ENCODE assay signal across 8 cellular contexts in the genomic region with DNA sequence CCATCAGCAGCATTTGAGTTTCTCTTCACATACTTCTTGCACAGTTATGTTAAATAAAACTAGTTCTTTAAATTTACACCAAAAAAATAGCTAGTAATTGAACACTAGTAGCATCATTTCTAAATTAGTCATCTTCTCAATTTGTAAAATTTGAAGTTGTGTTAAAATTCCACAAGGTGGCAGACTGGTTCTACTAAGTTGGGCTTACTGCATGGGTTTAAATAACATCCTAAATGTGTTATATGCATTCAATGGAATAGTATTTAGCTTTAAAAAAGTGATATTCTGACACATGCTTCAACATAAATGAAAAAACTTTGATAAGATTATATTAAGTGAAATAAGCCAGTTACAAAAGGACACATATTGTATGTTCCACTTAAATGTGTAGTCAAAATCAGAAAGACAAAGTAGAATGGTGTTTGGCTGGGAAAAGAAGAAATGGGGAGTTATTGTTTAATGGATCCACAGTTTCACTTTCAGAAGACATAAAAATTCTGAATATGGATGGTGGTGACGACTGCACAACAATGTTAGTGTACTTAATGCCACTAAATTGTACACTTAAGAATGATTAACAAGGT. TPM values are rescaled to one million over a fixed set of nuclear protein-coding genes. Genes with fewer than 3 reads are reported as not detected.
DNase-seq lines count a peak whose midpoint lies in the region; ATAC-seq and TF ChIP-seq lines count a peak whose summit lies in the region.

No MANE protein-coding gene starts in this region.

- H3K4me3 ChIP-seq in CD8-positive, alpha-beta T cell (ENCODE audit: low read depth, low read length): no peak overlapping the region
- H3K4me3 ChIP-seq in mammary epithelial cell (replicated peaks in 1 of 3; ENCODE audit: insufficient read depth in 1 of 3, low read depth in 2 of 3, low read length in 3 of 3) (no peak overlapping the region), left lung (no peak overlapping the region)

- peaks cover 10% of the 10 kb centered on the region for H3K4me1 Mint-ChIP-seq in CD8-positive, alpha-beta T cell (ENCODE audit: low read depth)
- H3K4me1 Mint-ChIP-seq in activated T-cell treated with anti-CD3 and anti-CD28 coated beads, Interleukin-2, amount 50 U/mL, for 24 hours (ENCODE audit: low read depth): peaks cover 5% of the 10 kb centered on the region

- dilution Hi-C loops in mammary epithelial cell (cut with HindIII; ENCODE audit: low sequenced_read_pairs): no loop called here

- H3K27me3 ChIP-seq in CD8-positive, alpha-beta T cell (ENCODE audit: insufficient read depth, low read length): no peaks in the 10 kb centered on the region
- H3K27me3 ChIP-seq in mammary epithelial cell (ENCODE audit: insufficient read depth, low read length) (no peaks in the 10 kb centered on the region), left lung (no peaks in the 10 kb centered on the region)

- WGBS in mammary epithelial cell (ENCODE audit: low coverage, missing lambda C conversion rate): 7% methylated on average over 1 of the region's 1 CpG

- peak; percentile 72 for TF ChIP-seq CTCF in CD8-positive, alpha-beta T cell (IDR thresholded peaks at IDR 0.05)
- TF ChIP-seq CTCF in mammary epithelial cell (conservative IDR thresholded peaks at IDR 0.05 in 1 of 2, IDR thresholded peaks at IDR 0.05 in 1 of 2; ENCODE audit: extremely low read depth in 1 of 2, insufficient read depth in 1 of 2, low read depth in 1 of 2, low read length in 2 of 2): peak; percentile 47 to 58
- TF ChIP-seq CTCF in left lung (IDR thresholded peaks at IDR 0.05): peak in 1 of 2 donors; percentile 41

- H3K9me3 Mint-ChIP-seq in CD8-positive, alpha-beta T cell: no peaks in the 10 kb centered on the region
- H3K9me3 Mint-ChIP-seq in activated T-cell treated with anti-CD3 and anti-CD28 coated beads, Interleukin-2, amount 50 U/mL, for 24 hours: no peaks in the 10 kb centered on the region

- no peaks in the 10 kb centered on the region for H3K9me3 ChIP-seq in CD8-positive, alpha-beta T cell (ENCODE audit: low read length)
- H3K9me3 ChIP-seq in mammary epithelial cell (replicated peaks; ENCODE audit: insufficient read depth, low read length): no peaks in the 10 kb centered on the region
- no peaks in the 10 kb centered on the region for H3K9me3 ChIP-seq in left lung

- H3K36me3 Mint-ChIP-seq in CD8-positive, alpha-beta T cell: no peaks in the 10 kb centered on the region
- no peaks in the 10 kb centered on the region for H3K36me3 Mint-ChIP-seq in activated T-cell treated with anti-CD3 and anti-CD28 coated beads, Interleukin-2, amount 50 U/mL, for 24 hours (ENCODE audit: low read depth)

- no peak overlapping the region for H3K4me2 ChIP-seq in mammary epithelial cell (ENCODE audit: insufficient read depth, low read depth, low read length)

- CTCF ChIA-PET in CD8-positive, alpha-beta T cell (lab: Charles Lee): interaction anchor here (0.7 to 9.1 kb wide), 12 partner anchors 11 to 340 kb away, joined by 3 to 113 read pairs (median 4); no protein-coding TSS in a partner anchor
- CTCF ChIA-PET in mammary epithelial cell (lab: Charles Lee; ENCODE audit: low non-redundant PET): interaction anchor here (0.6 to 0.7 kb wide), 2 partner anchors 187 to 189 kb away, joined by 4 read pairs; no protein-coding TSS in a partner anchor

- H3K27ac ChIP-seq in CD8-positive, alpha-beta T cell (ENCODE audit: low read depth, low read length): no peak overlapping the region
- H3K27ac ChIP-seq in mammary epithelial cell (ENCODE audit: insufficient read depth, low read depth, low read length): no peak overlapping the region
- H3K27ac ChIP-seq in left lung: no peak overlapping the region

- no peaks in the 10 kb centered on the region for H3K27me3 Mint-ChIP-seq in CD8-positive, alpha-beta T cell (ENCODE audit: low read depth)
- H3K27me3 Mint-ChIP-seq in activated T-cell treated with anti-CD3 and anti-CD28 coated beads, Interleukin-2, amount 50 U/mL, for 24 hours: no peaks in the 10 kb centered on the region

- ATAC-seq in CD8-positive, alpha-beta T cell: peak; percentile 46
- peak; percentile 72 for ATAC-seq in left lung
- no peak for ATAC-seq in HG03196 (IDR thresholded peaks at IDR 0.05; ENCODE audit: unreplicated experiment)

- H3K27ac Mint-ChIP-seq in CD8-positive, alpha-beta T cell: no peak overlapping the region
- H3K27ac Mint-ChIP-seq in activated T-cell treated with anti-CD3 and anti-CD28 coated beads, Interleukin-2, amount 50 U/mL, for 24 hours: no peak overlapping the region

- no peak for DNase-seq in CD8-positive, alpha-beta T cell
- DNase-seq in HCEC 1CT (peak; percentile 69), NCI-H69 (lab: John Stamatoyannopoulos, UW) (peak; percentile 83), mammary epithelial cell (peak; percentile 56), left lung (no peak)
- DNase-seq in activated T-cell treated with anti-CD3 and anti-CD28 coated beads, Interleukin-2, amount 50 U/mL, for 24 hours: no peak
- no peak for DNase-seq in activated T-cell treated with anti-CD3 and anti-CD28 coated beads, Interleukin-2, amount 50 U/mL, for 48 hours

- H3K36me3 ChIP-seq in CD8-positive, alpha-beta T cell (ENCODE audit: insufficient read depth, low read length): no peaks in the 10 kb centered on the region
- H3K36me3 ChIP-seq in mammary epithelial cell (ENCODE audit: insufficient read depth, low read length) (no peaks in the 10 kb centered on the region), left lung (no peaks in the 10 kb centered on the region)

- no peaks in the 10 kb centered on the region for H3K79me2 ChIP-seq in mammary epithelial cell (ENCODE audit: insufficient read depth, low read length)

- no peaks in the 10 kb centered on the region for H3K4me1 ChIP-seq in CD8-positive, alpha-beta T cell (ENCODE audit: insufficient read depth, low read length)
- H3K4me1 ChIP-seq in mammary epithelial cell (ENCODE audit: insufficient read depth, low read length): no peaks in the 10 kb centered on the region
- H3K4me1 ChIP-seq in left lung: no peaks in the 10 kb centered on the region

- no peak overlapping the region for H3K9ac ChIP-seq in mammary epithelial cell (ENCODE audit: insufficient read depth, low read length)

- BruUV-seq in mammary epithelial cell (replicated peaks; lab: Mats Ljungman, UMichigan): no TSS peak

- POLR2A ChIA-PET in CD8-positive, alpha-beta T cell (lab: Charles Lee): no interaction called here

- H2AFZ ChIP-seq in mammary epithelial cell (ENCODE audit: low read depth, low read length): no peak overlapping the region

- H3K4me3 Mint-ChIP-seq in CD8-positive, alpha-beta T cell: no peak overlapping the region
- H3K4me3 Mint-ChIP-seq in activated T-cell treated with anti-CD3 and anti-CD28 coated beads, Interleukin-2, amount 50 U/mL, for 24 hours: no peak overlapping the region

- no peaks in the 10 kb centered on the region for H4K20me1 ChIP-seq in mammary epithelial cell (ENCODE audit: insufficient read depth, low read length)

- in situ Hi-C loops in mammary epithelial cell (cut with MboI; ENCODE audit: low sequenced_read_pairs in 2 of 2): loop anchor here (10.0 to 25.0 kb wide), 2 partner anchors 189 to 316 kb away; no protein-coding TSS in a partner anchor

- intact Hi-C loops in CD8-positive, alpha-beta T cell (cut with DNase I, micrococcal nuclease): loop anchor here (1.0 to 10.0 kb wide), 8 partner anchors 77 to 716 kb away; no protein-coding TSS in a partner anchor
- intact Hi-C loops in mammary epithelial cell (cut with micrococcal nuclease) (loop anchor here (1.0 to 10.0 kb wide), 6 partner anchors 79 to 659 kb away; no protein-coding TSS in a partner anchor), left lung (cut with DNase I) (no loop called here)

RNA-seq across cellular contexts. Expression of gene RPRD1A, which starts 28.7 kb away (rescaled TPM):
- total RNA-seq in CD8-positive, alpha-beta T cell: 10 to 100 TPM; 13.8 to 15.8 TPM
- total RNA-seq in mammary epithelial cell (10 to 100 TPM; 66.5 to 74.0 TPM), left lung (10 to 100 TPM; 37.3 to 38.0 TPM)
- polyA plus RNA-seq in mammary epithelial cell: 27.3 TPM
- polyA minus RNA-seq in mammary epithelial cell: 17.3 TPM

RNA-seq across cellular contexts. Expression of gene SLC39A6, which starts 33.1 kb away (rescaled TPM):
- 10 to 100 TPM; 12.3 to 14.4 TPM for total RNA-seq in CD8-positive, alpha-beta T cell
- 100 to 1,000 TPM; 123 to 255 TPM for total RNA-seq in mammary epithelial cell
- 170 TPM for polyA plus RNA-seq in mammary epithelial cell
- 87.8 TPM for polyA minus RNA-seq in mammary epithelial cell
- 10 to 100 TPM; 33.8 to 33.9 TPM for total RNA-seq in left lung

RNA-seq across cellular contexts. Expression of gene ELP2, which starts 33.7 kb away (rescaled TPM):
- 100 to 1,000 TPM; 212 to 222 TPM for total RNA-seq in CD8-positive, alpha-beta T cell
- 10 to 100 TPM; 88.6 to 91.4 TPM for total RNA-seq in mammary epithelial cell
- 42.9 TPM for polyA plus RNA-seq in mammary epithelial cell
- polyA minus RNA-seq in mammary epithelial cell: 86.6 TPM
- 10 to 100 TPM; 55.6 to 61.4 TPM for total RNA-seq in left lung

Comparison
In these comparisons a context has a peak if more than half of its experiments do, and no peak if none do; other contexts are left out.
1. DNase-seq: peak in HCEC 1CT (single experiment), NCI-H69 (single experiment) and mammary epithelial cell (single experiment); none in CD8-positive, alpha-beta T cell (0 of 7), left lung (0 of 2), activated T-cell treated with anti-CD3 and anti-CD28 coated beads, Interleukin-2, amount 50 U/mL, for 24 hours (single experiment) and activated T-cell treated with anti-CD3 and anti-CD28 coated beads, Interleukin-2, amount 50 U/mL, for 48 hours (0 of 2).
2. intact Hi-C loops: an anchor here in CD8-positive, alpha-beta T cell (1.0 to 10.0 kb wide) and mammary epithelial cell (1.0 to 10.0 kb wide); none called in left lung.